In the genomic region with DNA sequence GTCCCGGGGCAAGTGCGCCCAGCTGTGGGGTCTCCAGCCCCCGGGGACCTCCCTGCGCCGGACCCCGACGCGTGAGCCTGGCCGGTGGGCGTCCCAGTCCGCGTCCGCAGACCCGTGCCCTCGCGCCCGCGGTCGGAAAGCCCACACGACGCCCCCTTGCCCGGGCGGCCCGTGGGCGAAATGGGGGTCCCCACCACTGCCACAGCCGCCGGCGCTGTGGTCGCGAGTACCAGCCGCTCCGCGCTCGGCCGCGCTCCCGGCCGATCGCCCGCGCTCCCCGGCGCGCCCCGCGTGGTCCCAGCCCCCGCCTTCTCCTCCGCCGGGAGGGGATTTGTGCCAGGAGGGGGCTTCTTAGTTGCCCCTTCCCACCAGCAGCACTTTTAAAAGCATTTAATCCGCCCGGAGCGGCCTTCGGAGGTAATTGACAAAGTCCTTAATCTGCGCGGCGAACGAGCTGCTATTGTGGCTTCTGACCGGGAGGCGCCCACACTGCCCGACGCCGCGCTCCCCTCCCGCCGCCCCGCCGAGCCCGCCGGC, we compare ENCODE assay signal across 9 cellular contexts. TPM values are rescaled to one million over a fixed set of nuclear protein-coding genes. Genes with fewer than 3 reads are reported as not detected.
A peak's percentile ranks its signal among the peaks of the same experiment; 100 is the strongest.
DNase-seq lines count a peak whose midpoint lies in the region; ATAC-seq and TF ChIP-seq lines count a peak whose summit lies in the region.
"Had no signal": no experiment of that assay in that cellular context is flagged by ENCODE, and none has a peak within 500 bp of the region (broad histone marks: within the 10 kb centered on the region; RNA-seq: fewer than 3 reads in every experiment).

No MANE protein-coding gene starts in this region.

- H3K27ac ChIP-seq in A673 (ENCODE audit: low read depth, low read length, poor library complexity, severe bottlenecking) (no peak overlapping the region), HEK293 (ENCODE audit: extremely low read depth, low read depth, low read length) (no peak overlapping the region), mammary epithelial cell (ENCODE audit: insufficient read depth, low read depth, low read length) (no peak overlapping the region)

- H3K27me3 ChIP-seq in A673 (replicated peaks; ENCODE audit: insufficient read depth, low read depth, low read length, poor library complexity) (peaks cover 47% of the 10 kb centered on the region), mammary epithelial cell (ENCODE audit: insufficient read depth, low read length) (no peaks in the 10 kb centered on the region)

- no TSS peak for BruUV-seq in A673 (replicated peaks; lab: Mats Ljungman, UMichigan)
- BruUV-seq in mammary epithelial cell (replicated peaks; lab: Mats Ljungman, UMichigan) = no TSS peak

- CTCF ChIA-PET in A673 (lab: Charles Lee) = interaction anchor here (0.8 kb wide), 1 partner anchor 69 kb away, joined by 3 read pairs; no protein-coding TSS in a partner anchor
- CTCF ChIA-PET in HEK293 (lab: Yijun Ruan, JAX) = interaction anchor here (1.0 to 1.4 kb wide), 4 partner anchors 70 to 238 kb away, joined by 3 to 5 read pairs (median 4); no protein-coding TSS in a partner anchor
- CTCF ChIA-PET in mammary epithelial cell (lab: Charles Lee; ENCODE audit: low non-redundant PET) = interaction anchor here (1.0 kb wide), 1 partner anchor 73 kb away, joined by 3 read pairs; no protein-coding TSS in a partner anchor

- H3K36me3 Mint-ChIP-seq in memory B cell = no peaks in the 10 kb centered on the region

- H3K9me3 ChIP-seq in A673 (ENCODE audit: low read depth, low read length, poor library complexity, severe bottlenecking) (no peaks in the 10 kb centered on the region), HEK293 (ENCODE audit: control insufficient read depth, insufficient read depth, low read depth, low read length) (no peaks in the 10 kb centered on the region), mammary epithelial cell (replicated peaks; ENCODE audit: insufficient read depth, low read length) (no peaks in the 10 kb centered on the region)

- TF ChIP-seq CTCF in A673 (conservative IDR thresholded peaks at IDR 0.05; ENCODE audit: low read depth, low read length) = no peak; the same call in 1 of the 2 replicates
- TF ChIP-seq CTCF in HEK293 (tag by site-specific recombination; IDR thresholded peaks at IDR 0.05) = no peak
- TF ChIP-seq CTCF in mammary epithelial cell (conservative IDR thresholded peaks at IDR 0.05 in 1 of 2, IDR thresholded peaks at IDR 0.05 in 1 of 2; ENCODE audit: extremely low read depth in 1 of 2, insufficient read depth in 1 of 2, low read depth in 1 of 2, low read length in 2 of 2) = no peak

- H3K79me2 ChIP-seq in mammary epithelial cell (ENCODE audit: insufficient read depth, low read length) = no peaks in the 10 kb centered on the region

- H3K4me3 ChIP-seq in A673 (ENCODE audit: low read depth, low read length, poor library complexity, severe bottlenecking) (peak overlapping the region; percentile 55), HEK293 (ENCODE audit: low read depth, low read length) (peak overlapping the region; percentile 44), mammary epithelial cell (replicated peaks in 1 of 3; ENCODE audit: insufficient read depth in 1 of 3, low read depth in 2 of 3, low read length in 3 of 3) (peak overlapping the region; percentile 50 to 57 (median 52))

- H3K36me3 ChIP-seq in A673 (ENCODE audit: insufficient read depth, low read length, poor library complexity, severe bottlenecking) = no peaks in the 10 kb centered on the region
- no peaks in the 10 kb centered on the region for H3K36me3 ChIP-seq in HEK293 (ENCODE audit: control insufficient read depth in 2 of 2, insufficient read depth in 1 of 2, low read length in 2 of 2)
- H3K36me3 ChIP-seq in mammary epithelial cell (ENCODE audit: insufficient read depth, low read length) = no peaks in the 10 kb centered on the region

- ATAC-seq in memory B cell (ENCODE audit: low read depth) (no peak), HG02763 (IDR thresholded peaks at IDR 0.05; ENCODE audit: unreplicated experiment) (no peak)

- H3K4me3 Mint-ChIP-seq in memory B cell = peak overlapping the region; percentile 51

- DNase-seq in A673 (ENCODE audit: low spot score) (no peak), mammary epithelial cell (no peak), memory B cell (ENCODE audit: low spot score in 2 of 2) (no peak), NCI-H2107 treated with DMSO at 0.1 percent for 48 hours (lab: John Stamatoyannopoulos, UW; ENCODE audit: unreplicated experiment) (no peak), H4 (ENCODE audit: low spot score) (no peak)
- DNase-seq in effector CD8-positive, alpha-beta T cell (lab: John Stamatoyannopoulos, UW) = no peak

- in situ Hi-C loops in mammary epithelial cell (cut with MboI; ENCODE audit: low sequenced_read_pairs in 2 of 2) = no loop called here

- H3K4me1 Mint-ChIP-seq in memory B cell = peaks cover 10% of the 10 kb centered on the region

- POLR2A ChIA-PET in A673 (lab: Charles Lee; ENCODE audit: low non-redundant PET) (interaction anchor here (0.5 kb wide), 1 partner anchor 80 kb away, joined by 10 read pairs; no protein-coding TSS in a partner anchor), HEK293 (lab: Yijun Ruan, JAX) (interaction anchor here (0.5 to 0.8 kb wide), 3 partner anchors 30 to 107 kb away, joined by 3 read pairs; no protein-coding TSS in a partner anchor)

- H3K27ac Mint-ChIP-seq in memory B cell = no peak overlapping the region

- no peaks in the 10 kb centered on the region for H4K20me1 ChIP-seq in mammary epithelial cell (ENCODE audit: insufficient read depth, low read length)

- H3K27me3 Mint-ChIP-seq in memory B cell = peaks cover 37% of the 10 kb centered on the region

- intact Hi-C loops in A673 (cut with micrococcal nuclease; ENCODE audit: unreplicated experiment) = no loop called here
- intact Hi-C loops in mammary epithelial cell (cut with micrococcal nuclease) = no loop called here

- no peaks in the 10 kb centered on the region for H3K9me3 Mint-ChIP-seq in memory B cell

- peak overlapping the region; percentile 90 for H2AFZ ChIP-seq in mammary epithelial cell (ENCODE audit: low read depth, low read length)

- dilution Hi-C loops in mammary epithelial cell (cut with HindIII; ENCODE audit: low sequenced_read_pairs) = no loop called here

- H3K9ac ChIP-seq in mammary epithelial cell (ENCODE audit: insufficient read depth, low read length) = no peak overlapping the region

- peak overlapping the region; percentile 93 for H3K4me2 ChIP-seq in mammary epithelial cell (ENCODE audit: insufficient read depth, low read depth, low read length)

- H3K4me1 ChIP-seq in A673 (ENCODE audit: insufficient read depth, low read length, poor library complexity, severe bottlenecking) (no peaks in the 10 kb centered on the region), HEK293 (ENCODE audit: control insufficient read depth, insufficient read depth, low read length) (no peaks in the 10 kb centered on the region), mammary epithelial cell (ENCODE audit: insufficient read depth, low read length) (peaks cover 12% of the 10 kb centered on the region)

- WGBS in mammary epithelial cell (ENCODE audit: low coverage, missing lambda C conversion rate) = 0% methylated on average over 9 of the region's 69 CpGs

TF ChIP-seq in HEK293, 187 proteins besides CTCF, POLR2A, EP300 and RAD21 (continues in another document):
- TF ChIP-seq, protein P1, sequence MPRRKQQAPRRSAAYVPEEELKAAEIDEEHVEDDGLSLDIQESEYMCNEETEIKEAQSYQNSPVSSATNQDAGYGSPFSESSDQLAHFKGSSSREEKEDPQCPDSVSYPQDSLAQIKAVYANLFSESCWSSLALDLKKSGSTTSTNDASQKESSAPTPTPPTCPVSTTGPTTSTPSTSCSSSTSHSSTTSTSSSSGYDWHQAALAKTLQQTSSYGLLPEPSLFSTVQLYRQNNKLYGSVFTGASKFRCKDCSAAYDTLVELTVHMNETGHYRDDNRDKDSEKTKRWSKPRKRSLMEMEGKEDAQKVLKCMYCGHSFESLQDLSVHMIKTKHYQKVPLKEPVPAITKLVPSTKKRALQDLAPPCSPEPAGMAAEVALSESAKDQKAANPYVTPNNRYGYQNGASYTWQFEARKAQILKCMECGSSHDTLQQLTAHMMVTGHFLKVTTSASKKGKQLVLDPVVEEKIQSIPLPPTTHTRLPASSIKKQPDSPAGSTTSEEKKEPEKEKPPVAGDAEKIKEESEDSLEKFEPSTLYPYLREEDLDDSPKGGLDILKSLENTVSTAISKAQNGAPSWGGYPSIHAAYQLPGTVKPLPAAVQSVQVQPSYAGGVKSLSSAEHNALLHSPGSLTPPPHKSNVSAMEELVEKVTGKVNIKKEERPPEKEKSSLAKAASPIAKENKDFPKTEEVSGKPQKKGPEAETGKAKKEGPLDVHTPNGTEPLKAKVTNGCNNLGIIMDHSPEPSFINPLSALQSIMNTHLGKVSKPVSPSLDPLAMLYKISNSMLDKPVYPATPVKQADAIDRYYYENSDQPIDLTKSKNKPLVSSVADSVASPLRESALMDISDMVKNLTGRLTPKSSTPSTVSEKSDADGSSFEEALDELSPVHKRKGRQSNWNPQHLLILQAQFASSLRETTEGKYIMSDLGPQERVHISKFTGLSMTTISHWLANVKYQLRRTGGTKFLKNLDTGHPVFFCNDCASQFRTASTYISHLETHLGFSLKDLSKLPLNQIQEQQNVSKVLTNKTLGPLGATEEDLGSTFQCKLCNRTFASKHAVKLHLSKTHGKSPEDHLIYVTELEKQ (tag by site-specific recombination; IDR thresholded peaks at IDR 0.05; ENCODE audit: borderline replicate concordance) = no peak
- no peak for TF ChIP-seq ZNF274 (IDR thresholded peaks at IDR 0.05; ENCODE audit: low read length)
- TF ChIP-seq ZNF274 (tag by site-specific recombination; IDR thresholded peaks at IDR 0.05; ENCODE audit: borderline replicate concordance) = no peak
- no peak for TF ChIP-seq SCRT2 (tag by site-specific recombination; IDR thresholded peaks at IDR 0.05)
- peak; percentile 66 for TF ChIP-seq ZFHX2 (tag by site-specific recombination; conservative IDR thresholded peaks at IDR 0.05)
- TF ChIP-seq ZNF549 (tag by site-specific recombination; IDR thresholded peaks at IDR 0.05) = no peak
- TF ChIP-seq, protein P2, sequence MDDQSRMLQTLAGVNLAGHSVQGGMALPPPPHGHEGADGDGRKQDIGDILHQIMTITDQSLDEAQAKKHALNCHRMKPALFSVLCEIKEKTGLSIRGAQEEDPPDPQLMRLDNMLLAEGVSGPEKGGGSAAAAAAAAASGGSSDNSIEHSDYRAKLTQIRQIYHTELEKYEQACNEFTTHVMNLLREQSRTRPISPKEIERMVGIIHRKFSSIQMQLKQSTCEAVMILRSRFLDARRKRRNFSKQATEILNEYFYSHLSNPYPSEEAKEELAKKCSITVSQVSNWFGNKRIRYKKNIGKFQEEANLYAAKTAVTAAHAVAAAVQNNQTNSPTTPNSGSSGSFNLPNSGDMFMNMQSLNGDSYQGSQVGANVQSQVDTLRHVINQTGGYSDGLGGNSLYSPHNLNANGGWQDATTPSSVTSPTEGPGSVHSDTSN (CRISPR knock-in tag; IDR thresholded peaks at IDR 0.05) = no peak
- TF ChIP-seq ZNF548 (tag by site-specific recombination; IDR thresholded peaks at IDR 0.05) = no peak

RNA-seq across cellular contexts. Expression of a gene that starts 0.4 kb away (rescaled TPM):
- total RNA-seq in A673 (2021) (0.19 TPM in 1 of 2 replicates, not detected in the other), mammary epithelial cell (1 to 10 TPM in 1 of 2 donors, under 1 TPM in 1; 0.67 to 3.3 TPM)
- polyA plus RNA-seq in mammary epithelial cell = 1.8 TPM
- not detected for polyA minus RNA-seq in mammary epithelial cell
- total RNA-seq in H4 (2014; rRNA removed; shearing (Covaris generic)) = 5.3 and 7.5 TPM in 2 replicates

RNA-seq across cellular contexts. Expression of a gene that starts 42.9 kb away (rescaled TPM):
- total RNA-seq in A673 (2021) (not detected in 2 replicates), mammary epithelial cell (not detected)
- polyA plus RNA-seq in mammary epithelial cell = not detected
- not detected for polyA minus RNA-seq in mammary epithelial cell
- not detected in 2 replicates for total RNA-seq in H4 (2014; rRNA removed; shearing (Covaris generic))
- total RNA-seq: myocyte had no signal
